ENCODE assay signal across 12 cellular contexts in the genomic region with DNA sequence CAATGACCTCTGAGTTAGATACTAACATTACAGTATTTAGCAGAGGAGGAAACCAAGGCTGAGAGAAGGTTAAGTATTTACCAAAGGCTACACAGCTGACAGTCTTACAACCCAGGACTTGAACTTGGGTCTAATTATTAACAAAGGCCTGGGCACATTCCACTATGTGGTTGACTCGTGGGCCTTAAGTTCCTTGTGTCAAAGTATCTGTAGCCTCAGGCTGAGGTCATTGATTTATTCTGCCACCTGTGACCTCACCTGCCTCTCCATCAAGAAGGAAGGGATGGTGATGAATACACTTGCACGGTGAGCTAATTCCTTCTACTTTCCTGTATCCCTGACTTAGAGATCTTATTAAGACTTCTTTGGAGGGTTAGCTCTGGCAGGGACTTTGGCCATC. TPM values are rescaled to one million over a fixed set of nuclear protein-coding genes. Genes with fewer than 3 reads are reported as not detected.
DNase-seq lines count a peak whose midpoint lies in the region; ATAC-seq and TF ChIP-seq lines count a peak whose summit lies in the region.
"Had no signal": no experiment of that assay in that cellular context is flagged by ENCODE, and none has a peak within 500 bp of the region (broad histone marks: within the 10 kb centered on the region; RNA-seq: fewer than 3 reads in every experiment).

No MANE protein-coding gene starts in this region.

- H3K9me3 ChIP-seq in upper lobe of right lung: no peaks in the 10 kb centered on the region

- no peaks in the 10 kb centered on the region for H3K36me3 ChIP-seq in upper lobe of right lung

- no peak for TF ChIP-seq CTCF in upper lobe of right lung (IDR thresholded peaks at IDR 0.05)

- DNase-seq in upper lobe of right lung: no peak
- no peak for DNase-seq in DMS153 treated with DMSO at 0.1 percent for 48 hours (lab: John Stamatoyannopoulos, UW; ENCODE audit: unreplicated experiment)
- DNase-seq in NCI-H1930 (lab: John Stamatoyannopoulos, UW): no peak
- no peak for DNase-seq in Right ventricle myocardium inferior (ENCODE audit: missing footprints)
- DNase-seq: activated CD8-positive, alpha-beta T cell treated with anti-CD3 and anti-CD28 coated beads, Interleukin-2, amount 10 ng/mL, durations not matched to agents 7 days and 5 days; activated naive CD4-positive, alpha-beta T cell treated with anti-CD3 and anti-CD28 coated beads, Interleukin-2, amount 50 U/mL, for 16 hours; H9; NCI-H2081 had no signal

- no peaks in the 10 kb centered on the region for H3K27me3 ChIP-seq in upper lobe of right lung

- no peak overlapping the region for H3K4me3 ChIP-seq in upper lobe of right lung
- H3K4me3 ChIP-seq: K562 had no signal

- no peaks in the 10 kb centered on the region for H3K4me1 ChIP-seq in upper lobe of right lung

- ATAC-seq in GM19438 (IDR thresholded peaks at IDR 0.05; ENCODE audit: low read depth, unreplicated experiment) (peak; percentile 92), HG02798 (IDR thresholded peaks at IDR 0.05; ENCODE audit: poor library complexity, unreplicated experiment) (peak; percentile 78), HG03520 (IDR thresholded peaks at IDR 0.05; ENCODE audit: unreplicated experiment) (peak; percentile 45), upper lobe of right lung (peak; percentile 48), Right ventricle myocardium inferior (no peak)
- ATAC-seq: activated CD8-positive, alpha-beta T cell treated with anti-CD3 and anti-CD28 coated beads, Interleukin-2, amount 10 ng/mL, durations not matched to agents 7 days and 5 days; K562 had no signal

- intact Hi-C loops in upper lobe of right lung (cut with DNase I): no loop called here
- intact Hi-C loops in Right ventricle myocardium inferior (cut with DNase I): no loop called here

- H3K27ac ChIP-seq in upper lobe of right lung: no peak overlapping the region

RNA-seq across cellular contexts. Expression of a gene that starts 19.8 kb away (rescaled TPM):
- total RNA-seq in upper lobe of right lung (21.8 TPM), Right ventricle myocardium inferior (8.7 TPM)
